In the genomic region with DNA sequence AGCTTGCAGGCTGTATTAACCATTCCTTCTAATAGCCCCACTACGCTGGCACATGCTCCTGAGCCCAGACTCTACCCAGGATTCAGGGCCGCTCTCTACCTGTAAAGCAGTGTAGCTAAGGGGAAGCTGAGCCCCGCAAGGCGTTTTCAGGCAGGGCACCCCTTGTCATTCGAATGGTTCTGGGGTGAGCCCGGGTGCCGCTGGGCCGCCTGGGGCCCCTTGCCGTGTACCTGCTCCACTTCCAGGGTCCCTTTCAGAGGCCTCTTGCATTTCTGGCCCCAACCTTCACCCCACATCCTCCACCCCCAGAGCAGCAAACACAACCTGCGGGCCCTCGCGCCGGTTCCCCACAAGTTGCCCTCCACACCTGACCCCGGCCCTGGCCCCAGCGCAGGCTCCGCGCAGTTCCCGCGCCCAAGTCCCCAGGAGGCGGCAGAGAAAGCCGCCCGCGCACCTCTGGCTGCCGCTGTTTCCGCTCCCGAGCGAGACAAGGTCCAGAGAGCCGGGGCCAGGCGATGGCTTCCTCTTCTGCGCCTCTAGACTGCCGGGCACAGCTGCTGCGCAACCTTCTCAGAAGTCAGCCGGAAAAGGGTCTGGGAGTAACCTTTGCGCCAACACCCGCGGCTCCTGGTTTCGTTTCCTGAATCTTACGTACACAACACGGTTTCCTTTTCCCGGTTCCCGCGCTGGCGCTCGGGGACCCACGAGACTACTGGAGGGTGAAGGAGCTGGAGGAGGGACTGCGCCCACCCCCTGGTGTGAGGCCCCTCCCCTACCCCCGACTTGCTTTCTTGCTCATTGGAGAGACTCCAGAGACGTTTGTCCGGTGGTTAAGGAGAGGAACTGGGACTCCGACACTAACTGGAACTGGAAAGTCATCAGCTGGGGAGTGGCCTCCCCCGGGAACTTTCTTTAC, we compare ENCODE assay signal across 1 cellular context.
TF ChIP-seq lines count a peak whose summit lies in the region.

A gene with protein sequence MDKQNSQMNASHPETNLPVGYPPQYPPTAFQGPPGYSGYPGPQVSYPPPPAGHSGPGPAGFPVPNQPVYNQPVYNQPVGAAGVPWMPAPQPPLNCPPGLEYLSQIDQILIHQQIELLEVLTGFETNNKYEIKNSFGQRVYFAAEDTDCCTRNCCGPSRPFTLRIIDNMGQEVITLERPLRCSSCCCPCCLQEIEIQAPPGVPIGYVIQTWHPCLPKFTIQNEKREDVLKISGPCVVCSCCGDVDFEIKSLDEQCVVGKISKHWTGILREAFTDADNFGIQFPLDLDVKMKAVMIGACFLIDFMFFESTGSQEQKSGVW (minus strand): TSS at position 595 of the 916 bp plus-strand sequence. CDS start 8,055 bp downstream, outside the sequence.

TF ChIP-seq in K562, 482 proteins besides CTCF, POLR2A, EP300 and RAD21 (continued from another document):
- no peak for TF ChIP-seq ELK3 (CRISPR knock-in tag; IDR thresholded peaks at IDR 0.05)
- TF ChIP-seq TRIM24 (IDR thresholded peaks at IDR 0.05), result no peak
- TF ChIP-seq, protein P1, sequence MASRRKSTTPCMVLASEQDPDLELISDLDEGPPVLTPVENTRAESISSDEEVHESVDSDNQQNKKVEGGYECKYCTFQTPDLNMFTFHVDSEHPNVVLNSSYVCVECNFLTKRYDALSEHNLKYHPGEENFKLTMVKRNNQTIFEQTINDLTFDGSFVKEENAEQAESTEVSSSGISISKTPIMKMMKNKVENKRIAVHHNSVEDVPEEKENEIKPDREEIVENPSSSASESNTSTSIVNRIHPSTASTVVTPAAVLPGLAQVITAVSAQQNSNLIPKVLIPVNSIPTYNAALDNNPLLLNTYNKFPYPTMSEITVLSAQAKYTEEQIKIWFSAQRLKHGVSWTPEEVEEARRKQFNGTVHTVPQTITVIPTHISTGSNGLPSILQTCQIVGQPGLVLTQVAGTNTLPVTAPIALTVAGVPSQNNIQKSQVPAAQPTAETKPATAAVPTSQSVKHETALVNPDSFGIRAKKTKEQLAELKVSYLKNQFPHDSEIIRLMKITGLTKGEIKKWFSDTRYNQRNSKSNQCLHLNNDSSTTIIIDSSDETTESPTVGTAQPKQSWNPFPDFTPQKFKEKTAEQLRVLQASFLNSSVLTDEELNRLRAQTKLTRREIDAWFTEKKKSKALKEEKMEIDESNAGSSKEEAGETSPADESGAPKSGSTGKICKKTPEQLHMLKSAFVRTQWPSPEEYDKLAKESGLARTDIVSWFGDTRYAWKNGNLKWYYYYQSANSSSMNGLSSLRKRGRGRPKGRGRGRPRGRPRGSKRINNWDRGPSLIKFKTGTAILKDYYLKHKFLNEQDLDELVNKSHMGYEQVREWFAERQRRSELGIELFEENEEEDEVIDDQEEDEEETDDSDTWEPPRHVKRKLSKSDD (conservative IDR thresholded peaks at IDR 0.05; ENCODE audit: low read length), result no peak
- TF ChIP-seq ARNT (IDR thresholded peaks at IDR 0.05), result peak in 1 of 2 experiments; percentile 54; a peak in 1 of 4 replicates
- TF ChIP-seq ILF3 (IDR thresholded peaks at IDR 0.05; ENCODE audit: borderline replicate concordance), result no peak
- TF ChIP-seq PCBP2 (IDR thresholded peaks at IDR 0.05; ENCODE audit: low read depth, low read length, poor library complexity, severe bottlenecking), result no peak
- peak; percentile 15; the same call in 1 of the 2 replicates for TF ChIP-seq MBD2 (IDR thresholded peaks at IDR 0.05; ENCODE audit: borderline replicate concordance, low read depth)
- no peak for TF ChIP-seq ZNF444 (CRISPR knock-in tag; IDR thresholded peaks at IDR 0.05)
- no peak for TF ChIP-seq PREB (CRISPR knock-in tag; IDR thresholded peaks at IDR 0.05)
- no peak for TF ChIP-seq ETV5 (CRISPR knock-in tag; IDR thresholded peaks at IDR 0.05; ENCODE audit: low read depth)
- TF ChIP-seq, protein P2, sequence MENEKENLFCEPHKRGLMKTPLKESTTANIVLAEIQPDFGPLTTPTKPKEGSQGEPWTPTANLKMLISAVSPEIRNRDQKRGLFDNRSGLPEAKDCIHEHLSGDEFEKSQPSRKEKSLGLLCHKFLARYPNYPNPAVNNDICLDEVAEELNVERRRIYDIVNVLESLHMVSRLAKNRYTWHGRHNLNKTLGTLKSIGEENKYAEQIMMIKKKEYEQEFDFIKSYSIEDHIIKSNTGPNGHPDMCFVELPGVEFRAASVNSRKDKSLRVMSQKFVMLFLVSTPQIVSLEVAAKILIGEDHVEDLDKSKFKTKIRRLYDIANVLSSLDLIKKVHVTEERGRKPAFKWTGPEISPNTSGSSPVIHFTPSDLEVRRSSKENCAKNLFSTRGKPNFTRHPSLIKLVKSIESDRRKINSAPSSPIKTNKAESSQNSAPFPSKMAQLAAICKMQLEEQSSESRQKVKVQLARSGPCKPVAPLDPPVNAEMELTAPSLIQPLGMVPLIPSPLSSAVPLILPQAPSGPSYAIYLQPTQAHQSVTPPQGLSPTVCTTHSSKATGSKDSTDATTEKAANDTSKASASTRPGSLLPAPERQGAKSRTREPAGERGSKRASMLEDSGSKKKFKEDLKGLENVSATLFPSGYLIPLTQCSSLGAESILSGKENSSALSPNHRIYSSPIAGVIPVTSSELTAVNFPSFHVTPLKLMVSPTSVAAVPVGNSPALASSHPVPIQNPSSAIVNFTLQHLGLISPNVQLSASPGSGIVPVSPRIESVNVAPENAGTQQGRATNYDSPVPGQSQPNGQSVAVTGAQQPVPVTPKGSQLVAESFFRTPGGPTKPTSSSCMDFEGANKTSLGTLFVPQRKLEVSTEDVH (IDR thresholded peaks at IDR 0.05; ENCODE audit: low read depth, partially characterized antibody), result peak; percentile 93
- TF ChIP-seq TFAM (CRISPR knock-in tag; conservative IDR thresholded peaks at IDR 0.05), result no peak
- TF ChIP-seq ZNF3 (CRISPR knock-in tag; IDR thresholded peaks at IDR 0.05), result no peak
- TF ChIP-seq MCM5 (IDR thresholded peaks at IDR 0.05; ENCODE audit: low read depth), result no peak
- TF ChIP-seq SMARCC2 (IDR thresholded peaks at IDR 0.05; ENCODE audit: low read depth), result no peak
- TF ChIP-seq, protein P3, sequence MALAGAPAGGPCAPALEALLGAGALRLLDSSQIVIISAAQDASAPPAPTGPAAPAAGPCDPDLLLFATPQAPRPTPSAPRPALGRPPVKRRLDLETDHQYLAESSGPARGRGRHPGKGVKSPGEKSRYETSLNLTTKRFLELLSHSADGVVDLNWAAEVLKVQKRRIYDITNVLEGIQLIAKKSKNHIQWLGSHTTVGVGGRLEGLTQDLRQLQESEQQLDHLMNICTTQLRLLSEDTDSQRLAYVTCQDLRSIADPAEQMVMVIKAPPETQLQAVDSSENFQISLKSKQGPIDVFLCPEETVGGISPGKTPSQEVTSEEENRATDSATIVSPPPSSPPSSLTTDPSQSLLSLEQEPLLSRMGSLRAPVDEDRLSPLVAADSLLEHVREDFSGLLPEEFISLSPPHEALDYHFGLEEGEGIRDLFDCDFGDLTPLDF (CRISPR knock-in tag; IDR thresholded peaks at IDR 0.05), result 0 out of 2 replicates have a peak, but pooled peaks have one; percentile 43
- no peak for TF ChIP-seq MEF2A (IDR thresholded peaks at IDR 0.05; ENCODE audit: control insufficient read depth, low read depth, low read length)
- TF ChIP-seq SIN3B (IDR thresholded peaks at IDR 0.05; ENCODE audit: low read depth), result no peak
